Comparison of ENCODE assay signal across 19 cellular contexts in the genomic region with DNA sequence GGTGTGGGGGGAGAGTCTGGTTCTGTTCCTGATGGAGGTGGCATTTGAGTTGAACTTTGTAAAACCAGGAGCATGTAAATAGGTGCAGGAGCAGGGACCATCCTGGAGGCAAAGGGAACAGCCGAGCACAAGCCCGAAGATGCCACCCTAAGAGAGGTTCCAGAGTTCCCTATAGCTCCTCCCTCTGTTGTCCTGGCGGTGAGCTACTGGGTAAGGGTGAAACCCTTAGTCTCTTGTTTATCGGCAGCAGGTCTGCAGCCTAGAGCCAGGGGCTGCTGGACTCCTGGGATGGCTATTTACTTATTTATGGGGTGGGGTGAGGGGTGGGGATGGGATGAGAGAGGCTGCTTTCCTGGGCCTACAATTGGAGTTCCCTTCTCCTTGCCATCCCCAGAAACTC. TPM values are rescaled to one million over a fixed set of nuclear protein-coding genes. Genes with fewer than 3 reads are reported as not detected.
"Had no signal": no experiment of that assay in that cellular context is flagged by ENCODE, and none has a peak within 500 bp of the region (broad histone marks: within the 10 kb centered on the region; RNA-seq: fewer than 3 reads in every experiment).

No MANE protein-coding gene starts in this region.

- H3K4me3 Mint-ChIP-seq: activated T-helper 17 cell treated with anti-CD3 and anti-CD28 coated beads, Interleukin-2, amount 50 U/mL, for 72 hours had no signal

- H3K9me3 ChIP-seq: transverse colon had no signal

- H3K4me3 ChIP-seq: cardiac muscle cell, gastroesophageal sphincter, transverse colon had no signal

- H3K27ac ChIP-seq: cardiac muscle cell, gastroesophageal sphincter, transverse colon had no signal

- H3K9me3 Mint-ChIP-seq: activated T-helper 17 cell treated with anti-CD3 and anti-CD28 coated beads, Interleukin-2, amount 50 U/mL, for 72 hours; memory B cell; naive thymus-derived CD8-positive, alpha-beta T cell had no signal

- H3K36me3 Mint-ChIP-seq: memory B cell had no signal

- H3K27ac Mint-ChIP-seq: activated T-helper 17 cell treated with anti-CD3 and anti-CD28 coated beads, Interleukin-2, amount 50 U/mL, for 72 hours; memory B cell; naive thymus-derived CD8-positive, alpha-beta T cell had no signal

- DNase-seq: activated CD4-positive, alpha-beta T cell treated with anti-CD3 and anti-CD28 coated beads, Interleukin-2, amount 50 U/mL, for 1 hour; activated naive CD4-positive, alpha-beta T cell treated with Interleukin-2 at 50 U/mL for 16 hours; activated T-cell treated with anti-CD3 and anti-CD28 coated beads for 4 hours; erythroblast; left ventricle myocardium superior; naive thymus-derived CD8-positive, alpha-beta T cell; stimulated activated CD4-positive, alpha-beta T cell treated with anti-CD3 and anti-CD28 coated beads, Interleukin-2, amount 100 ng/mL, for 48 hours; stimulated activated naive CD4-positive, alpha-beta T cell treated with Interleukin-2 at 50 U/mL for 16 hours; substantia nigra; T-helper 9 cell; transverse colon had no signal

- ATAC-seq: activated CD4-positive, CD25-positive, alpha-beta regulatory T cell treated with anti-CD3 and anti-CD28 coated beads, Interleukin-2, amount 50 U/mL, for 24 hours; activated T-helper 17 cell treated with anti-CD3 and anti-CD28 coated beads, Interleukin-2, amount 50 U/mL, for 72 hours; gastroesophageal sphincter; left ventricle myocardium superior had no signal

- H3K36me3 ChIP-seq: cardiac muscle cell, gastroesophageal sphincter, transverse colon had no signal

RNA-seq across cellular contexts. Expression of gene LBX1, which starts 6.5 kb away (rescaled TPM):
- total RNA-seq: activated T-helper 17 cell treated with anti-CD3 and anti-CD28 coated beads, Interleukin-2, amount 50 U/mL, for 72 hours; cardiac muscle cell; dermis microvascular lymphatic vessel endothelial cell; gastroesophageal sphincter; kidney epithelial cell; left ventricle myocardium superior; mucosa of gallbladder; naive thymus-derived CD8-positive, alpha-beta T cell; transverse colon had no signal
- polyA plus RNA-seq: cardiac muscle cell; naive thymus-derived CD8-positive, alpha-beta T cell had no signal
